16 cellular contexts compared by ENCODE assay signal in the genomic region with DNA sequence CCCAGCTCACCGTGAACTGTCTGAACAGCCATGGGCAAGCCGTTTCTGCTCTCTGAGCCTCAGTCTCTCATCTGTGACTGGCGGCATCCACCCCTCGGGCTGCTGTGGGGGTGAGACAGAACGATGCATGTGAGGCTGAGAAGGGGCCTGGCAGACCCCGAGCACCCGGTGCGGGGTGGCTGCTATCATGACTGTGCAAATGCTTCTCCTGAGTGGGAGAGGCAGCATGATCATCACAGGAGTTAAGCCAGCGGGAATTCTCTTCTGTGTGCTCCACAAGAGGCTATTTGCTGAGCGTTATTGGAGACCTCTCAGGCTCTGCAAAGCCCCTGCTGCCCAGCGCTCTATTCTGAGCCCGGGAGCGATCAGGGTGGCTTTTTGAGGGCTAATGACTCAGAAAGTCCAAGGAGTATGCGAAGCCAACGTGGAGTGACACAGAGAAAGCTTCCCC. TPM values are rescaled to one million over a fixed set of nuclear protein-coding genes. Genes with fewer than 3 reads are reported as not detected.
DNase-seq lines count a peak whose midpoint lies in the region; ATAC-seq, FAIRE-seq and TF ChIP-seq lines count a peak whose summit lies in the region.
"Had no signal": no experiment of that assay in that cellular context is flagged by ENCODE, and none has a peak within 500 bp of the region (broad histone marks: within the 10 kb centered on the region; RNA-seq: fewer than 3 reads in every experiment).

No MANE protein-coding gene starts in this region.

- H3K27me3 Mint-ChIP-seq in nephron (ENCODE audit: low read depth), result peaks cover 11% of the 10 kb centered on the region

- peak overlapping the region in 2 of 3 experiments; percentile 37 to 40 for H3K4me3 Mint-ChIP-seq in nephron
- H3K4me3 Mint-ChIP-seq: CD8-positive, alpha-beta T cell had no signal

- CTCF ChIA-PET in HepG2 (lab: Yijun Ruan, JAX; ENCODE audit: low intra/inter-chr PET ratio, low total read pairs), result no interaction called here

- no peak for TF ChIP-seq EP300 in HepG2 (IDR thresholded peaks at IDR 0.05; ENCODE audit: low read depth in 2 of 2, low read length in 2 of 2)
- TF ChIP-seq EP300 in HepG2 (CRISPR knock-in tag; IDR thresholded peaks at IDR 0.05; ENCODE audit: borderline replicate concordance), result no peak

- WGBS in HepG2 (ENCODE audit: low lambda C conversion rate), result 83% methylated on average over 15 of the region's 15 CpGs
- 86% methylated on average over 9 of the region's 15 CpGs for WGBS in right lobe of liver (ENCODE audit: insufficient coverage, low coverage, low lambda C conversion rate, missing lambda C conversion rate)
- WGBS in small intestine, 3 donors, result 79 to 90% (median 85%) methylated on average over 15 of the region's 15 CpGs

- H3K9ac ChIP-seq in HepG2 (ENCODE audit: insufficient read depth, low read depth, low read length), result no peak overlapping the region

- no peaks in the 10 kb centered on the region for H3K9me3 ChIP-seq in HepG2 (ENCODE audit: low read length)
- H3K9me3 ChIP-seq in right lobe of liver, result no peaks in the 10 kb centered on the region
- H3K9me3 ChIP-seq in uterus, result no peaks in the 10 kb centered on the region
- no peaks in the 10 kb centered on the region for H3K9me3 ChIP-seq in small intestine (ENCODE audit: control insufficient read depth, low read depth)
- H3K9me3 ChIP-seq: breast epithelium, SJCRH30 had no signal

- POLR2A ChIA-PET in HepG2 (lab: Yijun Ruan, JAX), result interaction anchor here (1.5 to 10.2 kb wide), 2 partner anchors 44 to 64 kb away, joined by 4 to 188 read pairs; a partner anchor contains a TSS

- no peak for TF ChIP-seq RAD21 in HepG2 (CRISPR knock-in tag; IDR thresholded peaks at IDR 0.05)

- H3K4me1 ChIP-seq in HepG2 (ENCODE audit: insufficient read depth, low read length) (peaks cover 76% of the 10 kb centered on the region), right lobe of liver (peaks cover 0 to 18% (median 6%) of the 10 kb centered on the region in 4 donors), uterus (peaks cover 0 to 12% of the 10 kb centered on the region in 2 donors), small intestine (ENCODE audit: control insufficient read depth in 2 of 2, insufficient read depth in 1 of 2, low read depth in 1 of 2, low read length in 1 of 2) (no peaks in the 10 kb centered on the region)
- H3K4me1 ChIP-seq: breast epithelium had no signal

- H3K36me3 ChIP-seq in HepG2 (replicated peaks in 1 of 2; ENCODE audit: control insufficient read depth in 1 of 2, insufficient read depth in 2 of 2, low read length in 2 of 2), result no peaks in the 10 kb centered on the region
- no peaks in the 10 kb centered on the region for H3K36me3 ChIP-seq in right lobe of liver
- H3K36me3 ChIP-seq in uterus, result no peaks in the 10 kb centered on the region
- H3K36me3 ChIP-seq in small intestine (ENCODE audit: control insufficient read depth in 2 of 2, insufficient read depth in 2 of 2, low read length in 2 of 2), result no peaks in the 10 kb centered on the region
- H3K36me3 ChIP-seq: breast epithelium, SJCRH30 had no signal

- H3K27me3 ChIP-seq in HepG2 (ENCODE audit: control insufficient read depth in 1 of 2, insufficient read depth in 2 of 2, low read length in 2 of 2) (no peaks in the 10 kb centered on the region), right lobe of liver (no peaks in the 10 kb centered on the region), uterus (no peaks in the 10 kb centered on the region), small intestine (ENCODE audit: control insufficient read depth in 2 of 2, insufficient read depth in 2 of 2, low read length in 2 of 2) (no peaks in the 10 kb centered on the region)
- H3K27me3 ChIP-seq: breast epithelium had no signal

- TF ChIP-seq CTCF in HepG2 (CRISPR knock-in tag; IDR thresholded peaks at IDR 0.05) (no peak), right lobe of liver (IDR thresholded peaks at IDR 0.05) (no peak), choroid plexus epithelial cell (conservative IDR thresholded peaks at IDR 0.05; ENCODE audit: low read depth, low read length) (no peak), nephron (IDR thresholded peaks at IDR 0.05; ENCODE audit: unreplicated experiment in 3 of 3) (no peak), uterus (IDR thresholded peaks at IDR 0.05) (no peak)

- peaks cover 61% of the 10 kb centered on the region for H3K4me1 Mint-ChIP-seq in nephron

- ATAC-seq in HepG2, result no peak
- ATAC-seq in right lobe of liver, result no peak
- ATAC-seq: CD8-positive, alpha-beta T cell had no signal

- intact Hi-C loops in HepG2 (cut with micrococcal nuclease; ENCODE audit: unreplicated experiment) (no loop called here), right lobe of liver (cut with DNase I) (no loop called here), uterus (cut with DNase I; ENCODE audit: low total_unique reads) (no loop called here)

- peak overlapping the region; percentile 99 for H3K27ac Mint-ChIP-seq in nephron
- H3K27ac Mint-ChIP-seq: CD8-positive, alpha-beta T cell had no signal

- TF ChIP-seq POLR2A in HepG2 (IDR thresholded peaks at IDR 0.05; ENCODE audit: insufficient read depth in 1 of 2, low read depth in 2 of 2, low read length in 2 of 2) (no peak), right lobe of liver (IDR thresholded peaks at IDR 0.05) (no peak), uterus (IDR thresholded peaks at IDR 0.05) (no peak)

- H3K4me2 ChIP-seq in HepG2 (ENCODE audit: low read depth, low read length), result no peak overlapping the region

- H2AFZ ChIP-seq in HepG2 (ENCODE audit: low read length), result no peak overlapping the region

- DNase-seq in HepG2 (ENCODE audit: low spot score) (no peak), right lobe of liver (no peak), choroid plexus epithelial cell (ENCODE audit: low read depth) (peak; percentile 13), uterus (no peak), RKO (ENCODE audit: low spot score) (no peak), mesenteric fat pad (ENCODE audit: low spot score) (no peak), small intestine (no peak)
- DNase-seq: activated CD4-positive, alpha-beta T cell treated with anti-CD3 and anti-CD28 coated beads for 4 hours; activated naive CD4-positive, alpha-beta T cell treated with anti-CD3 and anti-CD28 coated beads, Interleukin-2, amount 50 U/mL, for 16 hours; CD8-positive, alpha-beta T cell; DND-41; KG1; NCI-H1105 treated with DMSO at 0.1 percent for 48 hours; SJCRH30 had no signal

- in situ Hi-C loops in HepG2 (cut with HindIII; ENCODE audit: extremely low pct_ligation_motif_present, low pct_unique_long_range_greater_than_20kb), result no loop called here

- BruUV-seq in HepG2 (replicated peaks; lab: Mats Ljungman, UMichigan), result no TSS peak

- no peaks in the 10 kb centered on the region for H4K20me1 ChIP-seq in HepG2 (ENCODE audit: insufficient read depth, low read length)

- H3K27ac ChIP-seq in HepG2 (ENCODE audit: extremely low read length, insufficient read depth, low read length) (no peak overlapping the region), right lobe of liver (no peak overlapping the region), uterus (peak overlapping the region; percentile 74 to 86), small intestine (ENCODE audit: low read depth in 1 of 2, low read length in 1 of 2) (no peak overlapping the region)
- H3K27ac ChIP-seq: breast epithelium, SJCRH30 had no signal

- no peaks in the 10 kb centered on the region for H3K9me3 Mint-ChIP-seq in nephron
- H3K9me3 Mint-ChIP-seq: CD8-positive, alpha-beta T cell had no signal

- H3K4me3 ChIP-seq in HepG2 (replicated peaks in 1 of 3; ENCODE audit: insufficient read depth in 1 of 3, low read depth in 2 of 3, low read length in 3 of 3) (no peak overlapping the region), right lobe of liver (no peak overlapping the region), choroid plexus epithelial cell (ENCODE audit: low read depth, low read length) (no peak overlapping the region), uterus (no peak overlapping the region), small intestine (ENCODE audit: low read depth in 1 of 2, low read length in 2 of 2) (no peak overlapping the region)
- H3K4me3 ChIP-seq: breast epithelium, SJCRH30 had no signal

- FAIRE-seq in HepG2 (lab: Jason Lieb, UNC) (no peak), small intestine (lab: Jason Lieb, UNC) (no peak)

- no peaks in the 10 kb centered on the region for H3K79me2 ChIP-seq in HepG2 (ENCODE audit: insufficient read depth, low read length)

- H3K36me3 Mint-ChIP-seq in nephron (ENCODE audit: low read depth), result no peaks in the 10 kb centered on the region
- H3K36me3 Mint-ChIP-seq: CD8-positive, alpha-beta T cell had no signal

TF ChIP-seq in HepG2, 621 proteins besides CTCF, POLR2A, EP300 and RAD21 (continues in another document):
- peak; percentile 44; the same call in 1 of the 2 replicates for TF ChIP-seq NFE2L2 (IDR thresholded peaks at IDR 0.05; ENCODE audit: low read length)
- TF ChIP-seq TCF12 (IDR thresholded peaks at IDR 0.05), result no peak
- no peak for TF ChIP-seq TCF12 (CRISPR knock-in tag; IDR thresholded peaks at IDR 0.05)
- TF ChIP-seq ZNF329 (CRISPR knock-in tag; IDR thresholded peaks at IDR 0.05; ENCODE audit: low read depth), result no peak

RNA-seq across cellular contexts. Expression of a gene that starts 45.8 kb away (rescaled TPM):
- 214 and 258 TPM in 2 replicates for total RNA-seq in HepG2 (2016; rRNA removed; fragmentation: Illumina TruSeq; extraction: Trizol)
- 123 and 125 TPM in 2 replicates for total RNA-seq in HepG2 (2016; cell fraction: cytosol; rRNA removed; fragmentation: Illumina TruSeq; extraction: Trizol; ENCODE audit: low read depth)
- 231 and 299 TPM in 2 replicates for total RNA-seq in HepG2 (2016; cell fraction: insoluble cytoplasmic fraction; rRNA removed; fragmentation: Illumina TruSeq; extraction: Trizol)
- total RNA-seq in HepG2 (2016; cell fraction: membrane; rRNA removed; fragmentation: Illumina TruSeq; extraction: Trizol), result 120 and 130 TPM in 2 replicates
- total RNA-seq in HepG2 (2016; cell fraction: nucleus; rRNA removed; fragmentation: Illumina TruSeq; extraction: Trizol), result 161 and 168 TPM in 2 replicates
- polyA plus RNA-seq in HepG2 (2011; rRNA removed), result 610 and 719 TPM in 2 replicates
- polyA plus RNA-seq in HepG2 (2011; cell fraction: cytosol; rRNA removed), result 553 and 655 TPM in 2 replicates
- 354 and 556 TPM in 2 replicates for polyA plus RNA-seq in HepG2 (2011; cell fraction: nucleus; rRNA removed)
- 144 and 150 TPM in 2 replicates for polyA plus RNA-seq in HepG2 (2012)
- polyA plus RNA-seq in HepG2 (2016; cell fraction: cytosol; fragmentation: Illumina TruSeq; extraction: Trizol; ENCODE audit: low read depth), result 39.6 and 40.9 TPM in 2 replicates
- 355 and 371 TPM in 2 replicates for polyA plus RNA-seq in HepG2 (2016; cell fraction: insoluble cytoplasmic fraction; fragmentation: Illumina TruSeq; extraction: Trizol; ENCODE audit: low read depth)
- 61.5 and 69.8 TPM in 2 replicates for polyA plus RNA-seq in HepG2 (2016; cell fraction: membrane; fragmentation: Illumina TruSeq; extraction: Trizol; ENCODE audit: low read depth)
- 375 and 408 TPM in 2 replicates for polyA plus RNA-seq in HepG2 (2016; cell fraction: nucleus; fragmentation: Illumina TruSeq; extraction: Trizol; ENCODE audit: insufficient read depth, low read depth)
- polyA minus RNA-seq in HepG2 (2011; rRNA and poly(A)+ RNA removed; ENCODE audit: low replicate concordance), result 143 and 451 TPM in 2 replicates
- polyA minus RNA-seq in HepG2 (2011; cell fraction: cytosol; rRNA and poly(A)+ RNA removed), result 138 and 177 TPM in 2 replicates
- polyA minus RNA-seq in HepG2 (2011; cell fraction: nucleus; rRNA and poly(A)+ RNA removed), result 115 and 276 TPM in 2 replicates
- 100 to 1,000 TPM; 103 to 520 (median 191) TPM for total RNA-seq in right lobe of liver
- 100 to 1,000 TPM in 2 of 4 donors, 10 to 100 TPM in 2; 36.9 to 341 (median 176) TPM for total RNA-seq in uterus
- 169 TPM for total RNA-seq in mesenteric fat pad
- 100 to 1,000 TPM in 2 of 3 donors, 10 to 100 TPM in 1; 70.2 to 178 (median 116) TPM for polyA plus RNA-seq in small intestine

Comparison
In these comparisons a context has a peak if more than half of its experiments do, and no peak if none do; other contexts are left out.
1. H3K27ac ChIP-seq: peak in uterus (2 of 2); none in HepG2 (single experiment), right lobe of liver (0 of 3) and small intestine (0 of 2).